8 cellular contexts compared by ENCODE assay signal in the genomic region with DNA sequence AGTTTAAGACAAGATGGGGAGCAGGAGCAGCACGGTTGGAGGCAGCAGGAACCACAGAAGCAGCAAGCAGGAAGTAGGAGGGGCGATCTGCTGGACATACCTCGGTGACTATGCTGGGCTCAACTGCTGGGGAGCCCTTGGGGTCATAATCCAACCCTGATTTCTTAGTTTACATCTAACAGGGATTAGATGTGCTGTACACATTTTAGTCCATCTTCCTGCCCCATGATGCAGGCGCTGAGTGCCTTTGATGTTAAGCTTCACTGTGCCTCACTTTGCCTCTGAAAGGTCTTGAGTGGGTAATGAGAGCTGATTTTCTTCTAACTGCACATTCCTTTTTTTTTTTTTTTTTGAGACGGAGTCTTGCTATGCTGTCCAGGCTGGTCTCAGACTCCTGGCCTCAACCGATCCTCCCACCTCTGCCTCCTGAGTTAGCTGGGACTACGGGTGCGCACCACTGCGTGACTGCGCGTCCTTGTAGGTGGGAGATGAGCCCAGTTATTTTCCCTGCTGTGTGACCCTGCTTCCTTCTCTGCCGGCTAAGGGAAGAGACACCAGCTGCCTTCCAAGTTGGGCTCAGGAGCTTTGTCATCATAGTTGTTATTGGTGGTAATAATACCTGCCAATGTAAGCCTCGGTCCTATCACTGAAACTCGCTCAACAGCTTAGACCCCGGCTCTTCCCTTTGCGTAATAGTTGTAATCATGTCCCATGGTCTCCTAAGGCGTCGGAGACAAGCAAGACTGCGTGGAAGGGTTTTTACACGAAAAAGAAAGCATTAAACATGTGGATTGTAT. TPM values are rescaled to one million over a fixed set of nuclear protein-coding genes. Genes with fewer than 3 reads are reported as not detected.
DNase-seq lines count a peak whose midpoint lies in the region; ATAC-seq and TF ChIP-seq lines count a peak whose summit lies in the region.

No MANE protein-coding gene starts in this region.

- DNase-seq in HEK293T (ENCODE audit: extremely low spot score) (no peak), T-cell (peak in 14 of 34 experiments; percentile 13 to 42 (median 27)), epithelial cell of prostate (ENCODE audit: low read depth, low spot score) (no peak), osteoblast (ENCODE audit: insufficient read length, low spot score, missing footprints) (peak; percentile 80), NCI-H2081 treated with DMSO at 0.1 percent for 48 hours (lab: John Stamatoyannopoulos, UW) (no peak), NCI-H446 treated with DMSO at 0.1 percent for 48 hours (lab: John Stamatoyannopoulos, UW) (no peak), NCI-H2107 treated with DMSO at 0.1 percent for 48 hours (lab: John Stamatoyannopoulos, UW; ENCODE audit: unreplicated experiment) (no peak)

- CTCF ChIA-PET in HEK293T (lab: Yijun Ruan, JAX): interaction anchor here (0.5 to 1.0 kb wide), 5 partner anchors 10 to 352 kb away, joined by 3 to 6 read pairs (median 3); partner anchors contain the start of gene NIPAL3
- CTCF ChIA-PET in T-cell (lab: Charles Lee): interaction anchor here (0.6 to 4.4 kb wide), 11 partner anchors 12 to 295 kb away, joined by 3 to 29 read pairs (median 7); partner anchors contain the start of genes NIPAL3 (in 1 of the 2) and STPG1 (in 1 of the 2)

- H4K20me1 ChIP-seq in osteoblast (ENCODE audit: insufficient read depth, low read length): no peaks in the 10 kb centered on the region

- H3K27ac ChIP-seq in C4-2B (peak overlapping the region; percentile 88), epithelial cell of prostate (peak overlapping the region; percentile 85), osteoblast (ENCODE audit: low read depth, low read length) (no peak overlapping the region)

- peak overlapping the region; percentile 88 for H3K4me2 ChIP-seq in osteoblast (ENCODE audit: insufficient read depth, low read length)

- peaks cover 3% of the 10 kb centered on the region for H3K4me1 ChIP-seq in osteoblast (ENCODE audit: insufficient read depth, low read length)

- POLR2A ChIA-PET in HEK293T (lab: Yijun Ruan, JAX): interaction anchor here (0.7 to 2.2 kb wide), 12 partner anchors 10 to 136 kb away, joined by 3 to 20 read pairs (median 4); no protein-coding TSS in a partner anchor
- POLR2A ChIA-PET in T-cell (lab: Charles Lee): interaction anchor here (0.5 to 4.4 kb wide), 22 partner anchors 14 to 517 kb away, joined by 3 to 30 read pairs (median 4); partner anchors contain the start of gene NIPAL3 (in 2 of the 2)

- H3K27me3 Mint-ChIP-seq in T-cell: peaks cover 0 to 2% of the 10 kb centered on the region in 2 donors

- no peaks in the 10 kb centered on the region for H3K9me3 Mint-ChIP-seq in T-cell

- peak overlapping the region; percentile 89 to 95 for H3K27ac Mint-ChIP-seq in T-cell

- peak in 1 of 4 experiments; percentile 53 for ATAC-seq in T-cell (replicated peaks in 1 of 4)

- H3K36me3 Mint-ChIP-seq in T-cell: peaks cover 16% of the 10 kb centered on the region

- H3K27me3 ChIP-seq in osteoblast (ENCODE audit: insufficient read depth, low read length): peaks cover 19% of the 10 kb centered on the region

- H2AFZ ChIP-seq in osteoblast (ENCODE audit: low read length): peak overlapping the region; percentile 85

- TF ChIP-seq CTCF in C4-2B (conservative IDR thresholded peaks at IDR 0.05) (no peak), osteoblast (IDR thresholded peaks at IDR 0.05; ENCODE audit: extremely low read depth, low read depth, low read length) (no peak)

- H3K36me3 ChIP-seq in osteoblast (ENCODE audit: insufficient read depth, low read length): no peaks in the 10 kb centered on the region

- H3K4me1 Mint-ChIP-seq in T-cell: peaks cover 58 to 73% (median 66%) of the 10 kb centered on the region in 3 donors

- no peaks in the 10 kb centered on the region for H3K79me2 ChIP-seq in osteoblast (ENCODE audit: insufficient read depth, low read length)

- peak overlapping the region; percentile 73 for H3K4me3 ChIP-seq in osteoblast (ENCODE audit: insufficient read depth, low read length)

- H3K4me3 Mint-ChIP-seq in T-cell: peak overlapping the region; percentile 77 to 86 (median 83)

- no peaks in the 10 kb centered on the region for H3K9me3 ChIP-seq in osteoblast (ENCODE audit: low read depth, low read length)

TF ChIP-seq in HEK293T, 16 proteins besides CTCF, POLR2A, EP300 and RAD21:
- peak; percentile 66 for TF ChIP-seq ZNF384 (IDR thresholded peaks at IDR 0.05)
- TF ChIP-seq L3MBTL2 (conservative IDR thresholded peaks at IDR 0.05): peak; percentile 32; the same call in 1 of the 2 replicates
- no peak for TF ChIP-seq ELF4 (IDR thresholded peaks at IDR 0.05)

RNA-seq across cellular contexts. Expression of gene RCAN3, which starts 1.1 kb away (rescaled TPM):
- 100 to 1,000 TPM; 149 to 202 (median 186) TPM for total RNA-seq in T-cell
- 1.8 and 3.5 TPM in 2 replicates for total RNA-seq in osteoblast

RNA-seq across cellular contexts. Expression of gene NCMAP, which starts 54.3 kb away (rescaled TPM):
- under 1 TPM in 4 of 5 donors, not detected in 1; 0.13 to 0.23 (median 0.19) TPM for total RNA-seq in T-cell
- not detected in 2 replicates for total RNA-seq in osteoblast

Comparison
In these comparisons a context has a peak if more than half of its experiments do, and no peak if none do; other contexts are left out.
1. RNA of gene RCAN3, which starts 1.1 kb away (total RNA-seq): 149 to 202 TPM in T-cell; 1.8 to 3.5 TPM in osteoblast; every median in the first group is over 10 times any median in the second.